In genomic region chr1:174976436-174977107, GRCh38 we compare ENCODE assay signal across 1 cellular context.
TF ChIP-seq lines count a peak whose summit lies in the region.

No MANE protein-coding gene starts in this region.

TF ChIP-seq in HepG2, 621 proteins besides CTCF, POLR2A, EP300 and RAD21:
- TF ChIP-seq SIX4 (CRISPR knock-in tag; IDR thresholded peaks at IDR 0.05) (no peak), MXD3 (CRISPR knock-in tag; IDR thresholded peaks at IDR 0.05) (no peak), ZNF235 (CRISPR knock-in tag; IDR thresholded peaks at IDR 0.05; ENCODE audit: borderline replicate concordance) (no peak), ZSCAN30 (CRISPR knock-in tag; IDR thresholded peaks at IDR 0.05) (no peak), ZNF782 (CRISPR knock-in tag; IDR thresholded peaks at IDR 0.05; ENCODE audit: borderline replicate concordance) (no peak)
